Comparison of ENCODE assay signal across 8 cellular contexts in the genomic region with DNA sequence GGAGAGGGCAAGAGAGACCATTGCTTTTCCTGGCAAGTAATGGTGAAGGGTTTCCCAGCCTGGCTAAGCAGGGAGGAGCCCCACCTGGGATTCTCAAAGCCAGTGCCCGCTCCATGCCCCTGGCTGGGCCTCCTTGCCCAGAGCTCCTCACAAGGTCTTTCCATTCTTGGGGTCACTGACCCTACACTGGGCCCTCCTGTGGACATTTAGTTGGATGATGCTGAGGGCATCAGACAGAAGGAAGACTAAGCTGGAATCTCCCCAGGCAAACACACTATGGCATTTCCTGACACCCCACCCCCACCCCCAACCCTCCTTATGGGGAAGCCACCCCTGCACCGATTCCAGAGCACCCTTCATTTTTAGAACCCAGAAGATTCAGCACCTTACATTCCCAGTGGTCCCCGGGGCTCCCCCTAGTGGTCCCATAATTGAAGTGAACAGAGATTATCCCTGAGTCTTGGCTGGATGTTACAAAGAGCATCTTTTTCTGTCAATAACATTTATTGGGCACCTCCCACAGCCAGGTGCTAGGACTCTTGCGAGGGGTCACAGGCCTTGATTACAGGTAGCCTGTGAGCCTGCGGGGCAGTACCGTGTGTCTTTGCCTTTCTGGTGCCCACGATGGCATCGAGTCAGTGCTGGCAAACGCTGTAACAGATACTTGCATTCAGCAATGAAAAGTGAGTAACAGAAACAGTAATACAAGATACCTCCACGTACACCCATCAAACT.
DNase-seq lines count a peak whose midpoint lies in the region; ATAC-seq, FAIRE-seq and TF ChIP-seq lines count a peak whose summit lies in the region.

No MANE protein-coding gene starts in this region.

- no peak for TF ChIP-seq POLR2A in GM12892 (IDR thresholded peaks at IDR 0.05; ENCODE audit: low read depth, low read length)

- DNase-seq in AG09309 (ENCODE audit: low read depth) (no peak), GM12892 (ENCODE audit: insufficient read length) (peak; percentile 30), NCI-H2081 treated with DMSO at 0.1 percent for 48 hours (lab: John Stamatoyannopoulos, UW) (peak; percentile 37), fibroblast of peridontal ligament (ENCODE audit: extremely low read depth) (peak; percentile 18), occipital lobe (lab: John Stamatoyannopoulos, UW) (peak; percentile 11), dedifferentiated amniotic fluid mesenchymal stem cell (ENCODE audit: extremely low spot score) (no peak)
- peak; percentile 12 for DNase-seq in activated CD4-positive, alpha-beta T cell treated with anti-CD3 and anti-CD28 coated beads, Interleukin-2, amount 50 U/mL, for 1 hour

- H3K4me3 ChIP-seq in AG09309 (ENCODE audit: control insufficient read depth, low read depth, low read length) = no peak overlapping the region

- no peak for ATAC-seq in GM18520 (IDR thresholded peaks at IDR 0.05; ENCODE audit: unreplicated experiment)

- no peak for FAIRE-seq in GM12892 (lab: Jason Lieb, UNC)

- peak; percentile 83 for TF ChIP-seq CTCF in AG09309 (IDR thresholded peaks at IDR 0.05; ENCODE audit: control insufficient read depth, insufficient read depth, low read depth, low read length, missing control alignments)

Comparison
In these comparisons a context has a peak if more than half of its experiments do, and no peak if none do; other contexts are left out.
1. DNase-seq: peak in GM12892 (single experiment), NCI-H2081 treated with DMSO at 0.1 percent for 48 hours (single experiment), activated CD4-positive, alpha-beta T cell treated with anti-CD3 and anti-CD28 coated beads, Interleukin-2, amount 50 U/mL, for 1 hour (single experiment), fibroblast of peridontal ligament (single experiment) and occipital lobe (single experiment); none in AG09309 (single experiment) and dedifferentiated amniotic fluid mesenchymal stem cell (single experiment).